ENCODE assay signal across 9 cellular contexts in genomic region chr3:116005404-116005803, GRCh38.
DNase-seq lines count a peak whose midpoint lies in the region; ATAC-seq and TF ChIP-seq lines count a peak whose summit lies in the region.
"Had no signal": no experiment of that assay in that cellular context is flagged by ENCODE, and none has a peak within 500 bp of the region (broad histone marks: within the 10 kb centered on the region; RNA-seq: fewer than 3 reads in every experiment).

No MANE protein-coding gene starts in this region.

- H3K4me3 ChIP-seq in A673 (ENCODE audit: low read depth, low read length, poor library complexity, severe bottlenecking) (no peak overlapping the region), SK-N-MC (peak overlapping the region; percentile 56), heart right ventricle (no peak overlapping the region)

- H3K4me1 ChIP-seq in A673 (ENCODE audit: insufficient read depth, low read length, poor library complexity, severe bottlenecking) (peaks cover 20% of the 10 kb centered on the region), heart right ventricle (peaks cover 0 to 19% (median 0%) of the 10 kb centered on the region in 9 donors)

- peak overlapping the region; percentile 26 for H3K27ac ChIP-seq in A673 (ENCODE audit: low read depth, low read length, poor library complexity, severe bottlenecking)
- peak overlapping the region; percentile 67; the same call in 1 of the 2 replicates for H3K27ac ChIP-seq in SK-N-MC
- no peak overlapping the region for H3K27ac ChIP-seq in heart right ventricle

- no TSS peak for BruUV-seq in A673 (replicated peaks; lab: Mats Ljungman, UMichigan)

- DNase-seq in A673 (ENCODE audit: low spot score) (peak; percentile 95), HEK293T (ENCODE audit: extremely low spot score) (peak; percentile 37), SK-N-MC (ENCODE audit: low read depth, low spot score) (peak; percentile 81), heart right ventricle (peak; percentile 5 to 10), SKM-1 (lab: John Stamatoyannopoulos, UW; ENCODE audit: unreplicated experiment) (no peak), COR-L47 (lab: John Stamatoyannopoulos, UW) (no peak), COLO668 (lab: John Stamatoyannopoulos, UW; ENCODE audit: unreplicated experiment) (no peak)
- no peak for DNase-seq in stimulated activated naive CD4-positive, alpha-beta T cell (lab: John Stamatoyannopoulos, UW)
- DNase-seq: NK-92 treated with Interleukin-12 subunit alpha and Interleukin-12 subunit beta, amount 100 ng/mL, for 24 hours had no signal

- no peak overlapping the region for H3K9ac ChIP-seq in SK-N-MC (ENCODE audit: insufficient read length)

- WGBS in heart right ventricle, 2 donors = 19 to 22% methylated on average over 4 of the region's 4 CpGs

- POLR2A ChIA-PET in A673 (lab: Charles Lee; ENCODE audit: low non-redundant PET) (interaction anchor here (0.7 kb wide), 1 partner anchor 87 kb away, joined by 3 read pairs; no protein-coding TSS in a partner anchor), HEK293T (lab: Yijun Ruan, JAX) (no interaction called here)

- ATAC-seq in heart right ventricle = peak in 7 of 8 donors; percentile 61 to 96 (median 79)

- H3K36me3 ChIP-seq in A673 (ENCODE audit: insufficient read depth, low read length, poor library complexity, severe bottlenecking) = no peaks in the 10 kb centered on the region
- no peaks in the 10 kb centered on the region for H3K36me3 ChIP-seq in SK-N-MC (ENCODE audit: insufficient read depth, low read length)
- no peaks in the 10 kb centered on the region for H3K36me3 ChIP-seq in heart right ventricle

- intact Hi-C loops in A673 (cut with micrococcal nuclease; ENCODE audit: unreplicated experiment) = no loop called here
- intact Hi-C loops in heart right ventricle (cut with DNase I) = no loop called here

- no peaks in the 10 kb centered on the region for H3K27me3 ChIP-seq in A673 (replicated peaks; ENCODE audit: insufficient read depth, low read depth, low read length, poor library complexity)
- H3K27me3 ChIP-seq in heart right ventricle = no peaks in the 10 kb centered on the region

- no peaks in the 10 kb centered on the region for H3K9me3 ChIP-seq in A673 (ENCODE audit: low read depth, low read length, poor library complexity, severe bottlenecking)
- no peaks in the 10 kb centered on the region for H3K9me3 ChIP-seq in SK-N-MC (ENCODE audit: low read depth, low read length)
- H3K9me3 ChIP-seq in heart right ventricle = no peaks in the 10 kb centered on the region

- TF ChIP-seq CTCF in A673 (conservative IDR thresholded peaks at IDR 0.05; ENCODE audit: low read depth, low read length) = no peak
- no peak for TF ChIP-seq CTCF in heart right ventricle (IDR thresholded peaks at IDR 0.05)

- CTCF ChIA-PET in A673 (lab: Charles Lee) (no interaction called here), HEK293T (lab: Yijun Ruan, JAX) (no interaction called here)

TF ChIP-seq in HEK293T, 16 proteins besides CTCF, POLR2A, EP300 and RAD21:
- TF ChIP-seq FOXK2 (IDR thresholded peaks at IDR 0.05) = no peak
- no peak for TF ChIP-seq FOXM1 (IDR thresholded peaks at IDR 0.05; ENCODE audit: borderline replicate concordance)
- TF ChIP-seq TARDBP (IDR thresholded peaks at IDR 0.05) = no peak
- TF ChIP-seq LEF1 (IDR thresholded peaks at IDR 0.05; ENCODE audit: borderline replicate concordance) = no peak
- TF ChIP-seq HDGF (IDR thresholded peaks at IDR 0.05; ENCODE audit: borderline replicate concordance) = no peak
- TF ChIP-seq CTBP1 (IDR thresholded peaks at IDR 0.05; ENCODE audit: borderline replicate concordance) = no peak
- TF ChIP-seq PKNOX1 (IDR thresholded peaks at IDR 0.05) = no peak
- no peak for TF ChIP-seq ZNF384 (IDR thresholded peaks at IDR 0.05)
- no peak for TF ChIP-seq SP1 (IDR thresholded peaks at IDR 0.05)
- TF ChIP-seq ARNT (IDR thresholded peaks at IDR 0.05) = no peak
- TF ChIP-seq FOXA1 (IDR thresholded peaks at IDR 0.05) = no peak
- TF ChIP-seq ELF4 (IDR thresholded peaks at IDR 0.05) = no peak
- TF ChIP-seq BHLHE40 (IDR thresholded peaks at IDR 0.05; ENCODE audit: borderline replicate concordance) = no peak
- TF ChIP-seq SUZ12 (IDR thresholded peaks at IDR 0.05) = no peak
- TF ChIP-seq NFRKB (IDR thresholded peaks at IDR 0.05) = no peak

Comparison
In these comparisons a context has a peak if more than half of its experiments do, and no peak if none do; other contexts are left out.
1. DNase-seq: peak in A673 (single experiment), HEK293T (single experiment), SK-N-MC (single experiment) and heart right ventricle (2 of 2); none in SKM-1 (single experiment), COR-L47 (single experiment), COLO668 (single experiment) and stimulated activated naive CD4-positive, alpha-beta T cell (0 of 6).
2. H3K27ac ChIP-seq: peak in A673 (single experiment) and SK-N-MC (single experiment); none in heart right ventricle (0 of 10).